In genomic region chr2:191012346-191012745, GRCh38 we compare ENCODE assay signal across 13 cellular contexts. TPM values are rescaled to one million over a fixed set of nuclear protein-coding genes. Genes with fewer than 3 reads are reported as not detected.
DNase-seq lines count a peak whose midpoint lies in the region; FAIRE-seq and TF ChIP-seq lines count a peak whose summit lies in the region.
"Had no signal": no experiment of that assay in that cellular context is flagged by ENCODE, and none has a peak within 500 bp of the region (broad histone marks: within the 10 kb centered on the region; RNA-seq: fewer than 3 reads in every experiment).

No MANE protein-coding gene starts in this region.

- no peak for FAIRE-seq in small intestine (lab: Jason Lieb, UNC)

- H3K4me2 ChIP-seq in hepatocyte: peak overlapping the region; percentile 89

- H3K36me3 ChIP-seq in Peyer's patch (peaks cover 0 to 18% (median 0%) of the 10 kb centered on the region in 3 donors), hepatocyte (replicated peaks; ENCODE audit: insufficient read depth, low read depth) (no peaks in the 10 kb centered on the region), small intestine (ENCODE audit: control insufficient read depth in 2 of 2, insufficient read depth in 2 of 2, low read length in 2 of 2) (peaks cover 3 to 6% of the 10 kb centered on the region in 2 donors)

- DNase-seq in GM12865 (ENCODE audit: low read depth) (no peak), Peyer's patch (no peak), hepatocyte (ENCODE audit: low spot score) (no peak), small intestine (no peak), iPS-NIHi7 (ENCODE audit: extremely low spot score) (no peak), NCI-H2171 treated with DMSO at 0.1 percent for 48 hours (lab: John Stamatoyannopoulos, UW) (no peak)
- no peak for DNase-seq in stimulated activated naive CD4-positive, alpha-beta T cell treated with Interleukin-2 at 50 U/mL for 16 hours (lab: John Stamatoyannopoulos, UW)
- DNase-seq in stimulated activated CD4-positive, alpha-beta T cell treated with anti-CD3 and anti-CD28 coated beads, Interleukin-4, amount 100 ng/mL, for 1 hour: no peak
- DNase-seq: activated naive CD8-positive, alpha-beta T cell treated with anti-CD3 and anti-CD28 coated beads for 36 hours; NCI-H1092 treated with DMSO at 0.1 percent for 48 hours; NCI-H524 treated with DMSO at 0.1 percent for 48 hours; stimulated activated CD8-positive, alpha-beta memory T cell treated with anti-CD3 and anti-CD28 coated beads, Interleukin-4, amount 100 ng/mL, for 48 hours had no signal

- no peak overlapping the region for H2AFZ ChIP-seq in hepatocyte

- peaks cover 4% of the 10 kb centered on the region for H4K20me1 ChIP-seq in hepatocyte (ENCODE audit: insufficient read depth, poor library complexity, severe bottlenecking)

- H3K9me3 ChIP-seq in Peyer's patch (no peaks in the 10 kb centered on the region), hepatocyte (ENCODE audit: low read depth) (no peaks in the 10 kb centered on the region), small intestine (ENCODE audit: control insufficient read depth, low read depth) (no peaks in the 10 kb centered on the region)

- no peak for TF ChIP-seq POLR2A in Peyer's patch (IDR thresholded peaks at IDR 0.05)

- H3K79me2 ChIP-seq in hepatocyte: peaks cover 35% of the 10 kb centered on the region

- H3K27me3 ChIP-seq in Peyer's patch (no peaks in the 10 kb centered on the region), hepatocyte (no peaks in the 10 kb centered on the region), small intestine (ENCODE audit: control insufficient read depth in 2 of 2, insufficient read depth in 2 of 2, low read length in 2 of 2) (no peaks in the 10 kb centered on the region)

- H3K27ac ChIP-seq in Peyer's patch: peak overlapping the region in 2 of 4 donors; percentile 94 to 95
- peak overlapping the region; percentile 27 for H3K27ac ChIP-seq in hepatocyte
- H3K27ac ChIP-seq in small intestine (ENCODE audit: low read depth in 1 of 2, low read length in 1 of 2): peak overlapping the region; percentile 39 to 52
- H3K27ac ChIP-seq: epithelial cell of prostate had no signal

- H3K4me1 ChIP-seq in Peyer's patch: peaks cover 0 to 25% (median 8%) of the 10 kb centered on the region in 4 donors
- H3K4me1 ChIP-seq in hepatocyte (ENCODE audit: insufficient read depth): peaks cover 17% of the 10 kb centered on the region
- peaks cover 16 to 22% of the 10 kb centered on the region in 2 donors for H3K4me1 ChIP-seq in small intestine (ENCODE audit: control insufficient read depth in 2 of 2, insufficient read depth in 1 of 2, low read depth in 1 of 2, low read length in 1 of 2)

- H3K9me2 ChIP-seq in hepatocyte (replicated peaks; ENCODE audit: insufficient read depth): no peaks in the 10 kb centered on the region

- peak overlapping the region; percentile 65 for H3K4me3 ChIP-seq in GM12865 (ENCODE audit: low read depth, low read length)
- H3K4me3 ChIP-seq in Peyer's patch: peak overlapping the region in 3 of 4 donors; percentile 80 to 83 (median 81)
- no peak overlapping the region for H3K4me3 ChIP-seq in hepatocyte
- peak overlapping the region in 1 of 2 donors; percentile 85 for H3K4me3 ChIP-seq in small intestine (ENCODE audit: low read depth in 1 of 2, low read length in 2 of 2)

- no peak for TF ChIP-seq CTCF in GM12865 (IDR thresholded peaks at IDR 0.05; ENCODE audit: insufficient read depth, low read depth, low read length, missing control alignments)
- TF ChIP-seq CTCF in Peyer's patch (IDR thresholded peaks at IDR 0.05): no peak
- TF ChIP-seq CTCF in hepatocyte (IDR thresholded peaks at IDR 0.05; ENCODE audit: poor library complexity): no peak

- 94% methylated on average over 3 of the region's 3 CpGs for WGBS in hepatocyte (ENCODE audit: low lambda C conversion rate, missing lambda C conversion rate)
- 86 to 92% (median 91%) methylated on average over 3 of the region's 3 CpGs for WGBS in small intestine, 3 donors

RNA-seq across cellular contexts. Expression of gene STAT1, which starts 1.6 kb away (rescaled TPM):
- total RNA-seq in Peyer's patch: 100 to 1,000 TPM in 1 of 4 donors, 10 to 100 TPM in 3; 46.5 to 108 (median 67.2) TPM
- 102 and 124 TPM in 2 replicates for total RNA-seq in hepatocyte
- 53.3 and 70.9 TPM in 2 replicates for polyA plus RNA-seq in hepatocyte
- polyA plus RNA-seq in small intestine: 10 to 100 TPM; 22.6 to 51.0 (median 34.3) TPM
